1 cellular context compared by ENCODE assay signal in genomic region chr10:23412223-23412622, GRCh38.
TF ChIP-seq lines count a peak whose summit lies in the region.

No MANE protein-coding gene starts in this region.

TF ChIP-seq in IMR-90, 13 proteins besides CTCF, POLR2A, EP300 and RAD21 (continued from another document):
- TF ChIP-seq MAFK (IDR thresholded peaks at IDR 0.05; ENCODE audit: low read depth, low read length): no peak
- TF ChIP-seq BHLHE40 (IDR thresholded peaks at IDR 0.05; ENCODE audit: low read depth, low read length): no peak
- no peak for TF ChIP-seq RFX5 (IDR thresholded peaks at IDR 0.05; ENCODE audit: low read depth, low read length)
